Comparison of ENCODE assay signal across 8 cellular contexts in the genomic region with DNA sequence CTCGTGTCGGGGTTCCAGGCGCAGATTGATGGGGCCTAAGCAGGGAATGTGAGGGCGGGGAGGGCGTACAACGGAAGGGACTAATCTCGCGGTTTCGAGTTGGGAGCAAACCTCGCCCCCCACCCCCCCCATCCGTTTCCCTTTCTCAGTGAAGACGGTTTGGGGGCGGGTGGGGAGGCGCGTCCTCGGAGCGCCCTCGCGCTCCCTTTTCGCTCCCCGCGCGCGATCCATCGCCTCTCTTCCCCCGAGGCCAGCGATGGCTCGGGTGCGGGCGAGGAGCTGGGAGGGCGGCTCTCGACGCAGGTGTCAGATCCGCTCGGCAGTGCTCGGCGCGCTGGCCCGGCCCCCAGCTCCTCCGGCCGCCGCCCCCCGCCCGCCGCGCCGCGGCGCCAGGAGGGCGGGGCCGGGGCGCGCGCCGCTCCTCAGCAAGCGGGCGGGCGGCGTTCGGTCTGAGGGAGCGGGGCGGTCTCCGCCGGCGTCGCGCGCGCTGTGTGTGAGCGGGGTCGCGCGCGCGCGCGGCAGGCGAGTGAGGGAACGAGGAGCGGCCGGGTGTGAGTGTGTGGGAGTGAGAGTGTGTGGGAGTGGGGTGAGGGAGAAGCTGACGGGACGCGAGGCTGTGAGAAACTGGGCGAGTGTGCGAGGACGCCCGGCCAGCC. TPM values are rescaled to one million over a fixed set of nuclear protein-coding genes. Genes with fewer than 3 reads are reported as not detected.
A peak's percentile ranks its signal among the peaks of the same experiment; 100 is the strongest.
DNase-seq lines count a peak whose midpoint lies in the region; ATAC-seq and TF ChIP-seq lines count a peak whose summit lies in the region.

A gene with protein sequence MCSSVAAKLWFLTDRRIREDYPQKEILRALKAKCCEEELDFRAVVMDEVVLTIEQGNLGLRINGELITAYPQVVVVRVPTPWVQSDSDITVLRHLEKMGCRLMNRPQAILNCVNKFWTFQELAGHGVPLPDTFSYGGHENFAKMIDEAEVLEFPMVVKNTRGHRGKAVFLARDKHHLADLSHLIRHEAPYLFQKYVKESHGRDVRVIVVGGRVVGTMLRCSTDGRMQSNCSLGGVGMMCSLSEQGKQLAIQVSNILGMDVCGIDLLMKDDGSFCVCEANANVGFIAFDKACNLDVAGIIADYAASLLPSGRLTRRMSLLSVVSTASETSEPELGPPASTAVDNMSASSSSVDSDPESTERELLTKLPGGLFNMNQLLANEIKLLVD (plus strand): TSS at position 516 of the 656 bp plus-strand sequence. CDS start 15,876 bp downstream, outside the sequence.

- peaks cover 41% of the 10 kb centered on the region for H3K79me2 ChIP-seq in PC-9 (ENCODE audit: low read depth)

- H2AFZ ChIP-seq in PC-9: peak within 1 kb of the TSS; percentile 90

- H3F3A ChIP-seq in PC-9 (ENCODE audit: insufficient read depth, low read depth): peaks cover 14% of the 10 kb centered on the region; the same call in 1 of the 2 replicates

- peak; percentile 55 to 83 (median 78) for DNase-seq in CD8-positive, alpha-beta T cell
- DNase-seq in PC-9: peak in 1 of 2 experiments; percentile 82
- peak; percentile 38 for DNase-seq in activated T-helper 2 cell treated with anti-CD3 and anti-CD28 coated beads, Interferon-gamma antibody, Interleukin-2, Interleukin-4, amounts not matched to agents 10 μg/mL and 5 μg/mL and 100 μg/mL, durations not matched to agents 14 hours and 24 hours and 36 hours (ENCODE audit: low spot score)
- peak; percentile 60 for DNase-seq in fibroblast of peridontal ligament (ENCODE audit: extremely low read depth)
- DNase-seq in natural killer cell: peak; percentile 67

- CTCF ChIA-PET in CD8-positive, alpha-beta T cell (lab: Charles Lee): interaction anchor here (1.3 kb wide), 1 partner anchor 252 kb away, joined by 4 read pairs; a partner anchor contains a TSS
- CTCF ChIA-PET in PC-9 (lab: Charles Lee): interaction anchor here (0.7 to 1.1 kb wide), 3 partner anchors 10 to 163 kb away, joined by 3 to 5 read pairs (median 4); no protein-coding TSS in a partner anchor

- intact Hi-C loops in CD8-positive, alpha-beta T cell (cut with DNase I, micrococcal nuclease): loop anchor here (1.0 to 10.0 kb wide), 4 partner anchors 217 to 1037 kb away; a partner anchor contains a TSS
- intact Hi-C loops in PC-9 (cut with micrococcal nuclease; ENCODE audit: unreplicated experiment) (loop anchor here (1.0 to 5.0 kb wide), 2 partner anchors 15 to 250 kb away; a partner anchor contains a TSS), natural killer cell (cut with micrococcal nuclease) (no loop called here)
- intact Hi-C loops in activated T-helper 2 cell treated with anti-CD3 and anti-CD28 coated beads, Interferon-gamma antibody, Interleukin-2, Interleukin-4, amounts not matched to agents 10 μg/mL and 5 μg/mL and 100 μg/mL, durations not matched to agents 14 hours and 24 hours and 36 hours (cut with micrococcal nuclease): no loop called here

- peak within 1 kb of the TSS; percentile 77 for H3K4me2 ChIP-seq in PC-9

- peak within 1 kb of the TSS; percentile 94 for H3K9ac ChIP-seq in HUES6 (ENCODE audit: low read length)

- no peaks in the 10 kb centered on the region for H3K9me3 Mint-ChIP-seq in CD8-positive, alpha-beta T cell
- no peaks in the 10 kb centered on the region for H3K9me3 Mint-ChIP-seq in activated T-helper 2 cell treated with anti-CD3 and anti-CD28 coated beads, Interferon-gamma antibody, Interleukin-2, Interleukin-4, amounts not matched to agents 10 μg/mL and 5 μg/mL and 100 μg/mL, durations not matched to agents 14 hours and 24 hours and 36 hours
- no peaks in the 10 kb centered on the region for H3K9me3 Mint-ChIP-seq in natural killer cell
- no peaks in the 10 kb centered on the region for H3K9me3 Mint-ChIP-seq in stimulated activated memory B cell treated with anti-CD40 and anti-IgM and Interleukin-4, amounts not matched to agents 10 μg/mL and 1 μg/mL and 100 μg/mL, for 72 hours

- H3K9me2 ChIP-seq in PC-9 (ENCODE audit: insufficient read depth): no peaks in the 10 kb centered on the region

- H3K4me1 ChIP-seq in CD8-positive, alpha-beta T cell (ENCODE audit: insufficient read depth, low read length): peaks cover 17% of the 10 kb centered on the region
- H3K4me1 ChIP-seq in HUES6 (ENCODE audit: control insufficient read depth, insufficient read depth, low read length) (peaks cover 40% of the 10 kb centered on the region), PC-9 (replicated peaks; ENCODE audit: insufficient read depth) (peaks cover 16% of the 10 kb centered on the region)

- BruUV-seq in PC-9 (replicated peaks; lab: Mats Ljungman, UMichigan): no TSS peak

- no peaks in the 10 kb centered on the region for H3K27me3 ChIP-seq in CD8-positive, alpha-beta T cell (ENCODE audit: insufficient read depth, low read length)
- H3K27me3 ChIP-seq in HUES6 (ENCODE audit: control insufficient read depth, insufficient read depth, low read length): no peaks in the 10 kb centered on the region
- H3K27me3 ChIP-seq in PC-9 (ENCODE audit: insufficient read depth, low read depth): no peaks in the 10 kb centered on the region

- H3K4me3 ChIP-seq in CD8-positive, alpha-beta T cell (ENCODE audit: low read depth, low read length): peak within 1 kb of the TSS; percentile 95
- peak within 1 kb of the TSS; percentile 87 for H3K4me3 ChIP-seq in HUES6 (ENCODE audit: low read depth, low read length)
- peak within 1 kb of the TSS; percentile 92 for H3K4me3 ChIP-seq in PC-9

- peak; percentile 85 for ATAC-seq in CD8-positive, alpha-beta T cell
- ATAC-seq in GM21360 (IDR thresholded peaks at IDR 0.05; ENCODE audit: unreplicated experiment) (peak; percentile 75), natural killer cell (peak; percentile 88 to 94 (median 88))
- peak; percentile 93 for ATAC-seq in stimulated activated memory B cell treated with anti-CD40 and anti-IgM and Interleukin-4, amounts not matched to agents 10 μg/mL and 1 μg/mL and 100 μg/mL, for 72 hours

- H3K27ac ChIP-seq in CD8-positive, alpha-beta T cell (ENCODE audit: low read depth, low read length): peak within 1 kb of the TSS; percentile 68
- H3K27ac ChIP-seq in HUES6 (ENCODE audit: low read depth, low read length) (peak within 1 kb of the TSS; percentile 78), PC-9 (peak within 1 kb of the TSS; percentile 43)

- no peaks in the 10 kb centered on the region for H3K36me3 ChIP-seq in CD8-positive, alpha-beta T cell (ENCODE audit: insufficient read depth, low read length)
- peaks cover 14% of the 10 kb centered on the region for H3K36me3 ChIP-seq in HUES6 (ENCODE audit: control insufficient read depth, insufficient read depth, low read length)
- no peaks in the 10 kb centered on the region; the same call in 1 of the 2 replicates for H3K36me3 ChIP-seq in PC-9 (ENCODE audit: low read depth)

- peak within 1 kb of the TSS; percentile 96 for H3K4me3 Mint-ChIP-seq in CD8-positive, alpha-beta T cell
- H3K4me3 Mint-ChIP-seq in activated T-helper 2 cell treated with anti-CD3 and anti-CD28 coated beads, Interferon-gamma antibody, Interleukin-2, Interleukin-4, amounts not matched to agents 10 μg/mL and 5 μg/mL and 100 μg/mL, durations not matched to agents 14 hours and 24 hours and 36 hours (ENCODE audit: low read depth): peak within 1 kb of the TSS; percentile 85
- H3K4me3 Mint-ChIP-seq in natural killer cell: peak within 1 kb of the TSS; percentile 80
- H3K4me3 Mint-ChIP-seq in stimulated activated memory B cell treated with anti-CD40 and anti-IgM and Interleukin-4, amounts not matched to agents 10 μg/mL and 1 μg/mL and 100 μg/mL, for 72 hours: peak within 1 kb of the TSS; percentile 99

- POLR2A ChIA-PET in CD8-positive, alpha-beta T cell (lab: Charles Lee): interaction anchor here (1.0 to 2.6 kb wide), 3 partner anchors 53 to 369 kb away, joined by 3 to 7 read pairs (median 5); no protein-coding TSS in a partner anchor
- POLR2A ChIA-PET in PC-9 (lab: Charles Lee; ENCODE audit: unreplicated experiment): interaction anchor here (0.6 to 1.6 kb wide), 8 partner anchors 10 to 154 kb away, joined by 3 to 8 read pairs (median 4); no protein-coding TSS in a partner anchor

- H3K36me3 Mint-ChIP-seq in CD8-positive, alpha-beta T cell: peaks cover 10% of the 10 kb centered on the region
- H3K36me3 Mint-ChIP-seq in activated T-helper 2 cell treated with anti-CD3 and anti-CD28 coated beads, Interferon-gamma antibody, Interleukin-2, Interleukin-4, amounts not matched to agents 10 μg/mL and 5 μg/mL and 100 μg/mL, durations not matched to agents 14 hours and 24 hours and 36 hours (ENCODE audit: low read depth): peaks cover 2% of the 10 kb centered on the region
- H3K36me3 Mint-ChIP-seq in natural killer cell: no peaks in the 10 kb centered on the region
- peaks cover 11% of the 10 kb centered on the region for H3K36me3 Mint-ChIP-seq in stimulated activated memory B cell treated with anti-CD40 and anti-IgM and Interleukin-4, amounts not matched to agents 10 μg/mL and 1 μg/mL and 100 μg/mL, for 72 hours

- no peaks in the 10 kb centered on the region for H3K9me3 ChIP-seq in CD8-positive, alpha-beta T cell (ENCODE audit: low read length)
- H3K9me3 ChIP-seq in HUES6 (ENCODE audit: control insufficient read depth, insufficient read depth, low read depth, low read length): no peaks in the 10 kb centered on the region
- no peaks in the 10 kb centered on the region for H3K9me3 ChIP-seq in PC-9 (ENCODE audit: insufficient read depth, low read depth)

- H4K20me1 ChIP-seq in PC-9 (ENCODE audit: insufficient read depth): peaks cover 21% of the 10 kb centered on the region

- peaks cover 32% of the 10 kb centered on the region for H3K4me1 Mint-ChIP-seq in CD8-positive, alpha-beta T cell (ENCODE audit: low read depth)
- peaks cover 9% of the 10 kb centered on the region for H3K4me1 Mint-ChIP-seq in activated T-helper 2 cell treated with anti-CD3 and anti-CD28 coated beads, Interferon-gamma antibody, Interleukin-2, Interleukin-4, amounts not matched to agents 10 μg/mL and 5 μg/mL and 100 μg/mL, durations not matched to agents 14 hours and 24 hours and 36 hours (ENCODE audit: low read depth)
- H3K4me1 Mint-ChIP-seq in natural killer cell: peaks cover 28% of the 10 kb centered on the region in 2 donors
- peaks cover 40% of the 10 kb centered on the region for H3K4me1 Mint-ChIP-seq in stimulated activated memory B cell treated with anti-CD40 and anti-IgM and Interleukin-4, amounts not matched to agents 10 μg/mL and 1 μg/mL and 100 μg/mL, for 72 hours

- no peak for TF ChIP-seq CTCF in CD8-positive, alpha-beta T cell (IDR thresholded peaks at IDR 0.05)
- no peak for TF ChIP-seq CTCF in PC-9 (conservative IDR thresholded peaks at IDR 0.05)
- TF ChIP-seq CTCF in natural killer cell (IDR thresholded peaks at IDR 0.05): no peak

- peak within 1 kb of the TSS; percentile 91 for H3K27ac Mint-ChIP-seq in CD8-positive, alpha-beta T cell
- H3K27ac Mint-ChIP-seq in activated T-helper 2 cell treated with anti-CD3 and anti-CD28 coated beads, Interferon-gamma antibody, Interleukin-2, Interleukin-4, amounts not matched to agents 10 μg/mL and 5 μg/mL and 100 μg/mL, durations not matched to agents 14 hours and 24 hours and 36 hours: peak within 1 kb of the TSS; percentile 60
- peak within 1 kb of the TSS; percentile 72 to 92 for H3K27ac Mint-ChIP-seq in natural killer cell
- H3K27ac Mint-ChIP-seq in stimulated activated memory B cell treated with anti-CD40 and anti-IgM and Interleukin-4, amounts not matched to agents 10 μg/mL and 1 μg/mL and 100 μg/mL, for 72 hours: peak within 1 kb of the TSS; percentile 99

- H3K27me3 Mint-ChIP-seq in CD8-positive, alpha-beta T cell (ENCODE audit: low read depth): no peaks in the 10 kb centered on the region
- H3K27me3 Mint-ChIP-seq in activated T-helper 2 cell treated with anti-CD3 and anti-CD28 coated beads, Interferon-gamma antibody, Interleukin-2, Interleukin-4, amounts not matched to agents 10 μg/mL and 5 μg/mL and 100 μg/mL, durations not matched to agents 14 hours and 24 hours and 36 hours (ENCODE audit: low read depth): peaks cover 59% of the 10 kb centered on the region
- H3K27me3 Mint-ChIP-seq in natural killer cell (ENCODE audit: low read depth in 2 of 2): no peaks in the 10 kb centered on the region
- H3K27me3 Mint-ChIP-seq in stimulated activated memory B cell treated with anti-CD40 and anti-IgM and Interleukin-4, amounts not matched to agents 10 μg/mL and 1 μg/mL and 100 μg/mL, for 72 hours: no peaks in the 10 kb centered on the region

RNA-seq across cellular contexts. Expression of the gene that starts here (rescaled TPM):
- 10 to 100 TPM; 10.1 to 12.2 TPM for total RNA-seq in CD8-positive, alpha-beta T cell
- 56.9 and 64.8 TPM in 2 replicates for total RNA-seq in PC-9 (2021)
- 0.52 and 0.53 TPM in 2 replicates for total RNA-seq in activated T-helper 2 cell treated with anti-CD3 and anti-CD28 coated beads, Interferon-gamma antibody, Interleukin-2, Interleukin-4, amounts not matched to agents 10 μg/mL and 5 μg/mL and 100 μg/mL, durations not matched to agents 14 hours and 24 hours and 36 hours
- 10 to 100 TPM; 13.7 to 16.3 (median 15.4) TPM for total RNA-seq in natural killer cell

Comparison
In these comparisons a context has a peak if more than half of its experiments do, and no peak if none do; other contexts are left out.
1. Peak in DNase-seq in activated T-helper 2 cell treated with anti-CD3 and anti-CD28 coated beads, Interferon-gamma antibody, Interleukin-2, Interleukin-4, amounts not matched to agents 10 μg/mL and 5 μg/mL and 100 μg/mL, durations not matched to agents 14 hours and 24 hours and 36 hours; RNA of the gene not detected or under 1 TPM.
2. intact Hi-C loops: an anchor here in CD8-positive, alpha-beta T cell (1.0 to 10.0 kb wide) and PC-9 (1.0 to 5.0 kb wide); none called in activated T-helper 2 cell treated with anti-CD3 and anti-CD28 coated beads, Interferon-gamma antibody, Interleukin-2, Interleukin-4, amounts not matched to agents 10 μg/mL and 5 μg/mL and 100 μg/mL, durations not matched to agents 14 hours and 24 hours and 36 hours and natural killer cell.